Comparison of ENCODE assay signal across 8 cellular contexts in genomic region chr16:53054670-53055485, GRCh38. TPM values are rescaled to one million over a fixed set of nuclear protein-coding genes. Genes with fewer than 3 reads are reported as not detected.
DNase-seq lines count a peak whose midpoint lies in the region; TF ChIP-seq lines count a peak whose summit lies in the region.

Gene CHD9, plus strand, starts transcription at chr16:53054991. Its CDS starts 101,099 bp downstream, at chr16:53156090.

- no peaks in the 10 kb centered on the region for H3K9me3 ChIP-seq in ES-I3 (ENCODE audit: control insufficient read depth, insufficient read depth, low read length)
- no peaks in the 10 kb centered on the region for H3K9me3 ChIP-seq in neural cell (ENCODE audit: low read length)
- H3K9me3 ChIP-seq in stomach = no peaks in the 10 kb centered on the region

- H3K9me2 ChIP-seq in neural cell (ENCODE audit: insufficient read depth, low read length) = no peaks in the 10 kb centered on the region

- 0 to 1% (median 0%) methylated on average over 14 to 62 of the region's 62 CpGs for whole genome bisulfite sequencing in stomach, 5 donors

- TF ChIP-seq RAD21 in neural cell (conservative IDR thresholded peaks at IDR 0.05) = peak; percentile 99

- H3K4me1 ChIP-seq in ES-I3 (ENCODE audit: insufficient read depth, low read length) = peaks cover 14% of the 10 kb centered on the region
- H3K4me1 ChIP-seq in stomach = peaks cover 21 to 58% (median 41%) of the 10 kb centered on the region in 4 donors

- no peaks in the 10 kb centered on the region for H3F3A ChIP-seq in neural cell (ENCODE audit: insufficient read depth, low read length, poor library complexity, severe bottlenecking)

- H3K27me3 ChIP-seq in H7 (ENCODE audit: control insufficient read depth, insufficient read depth, low read length) (no peaks in the 10 kb centered on the region), neural cell (ENCODE audit: insufficient read depth, low read depth, low read length) (no peaks in the 10 kb centered on the region), stomach (no peaks in the 10 kb centered on the region)

- H4K20me1 ChIP-seq in neural cell (ENCODE audit: insufficient read depth) = no peaks in the 10 kb centered on the region

- peak within 1 kb of the TSS; percentile 92 for H3K9ac ChIP-seq in ES-I3 (ENCODE audit: low read depth, low read length)
- peak within 1 kb of the TSS; percentile 75 for H3K9ac ChIP-seq in neural cell (ENCODE audit: low read length)

- H3K4me3 ChIP-seq in H7 (ENCODE audit: insufficient read depth, low read depth, low read length) (peak within 1 kb of the TSS; percentile 72), neural cell (ENCODE audit: low read length) (peak within 1 kb of the TSS; percentile 79), stomach (peak within 1 kb of the TSS; percentile 67 to 80 (median 72))

- no peaks in the 10 kb centered on the region for H3K79me2 ChIP-seq in neural cell (replicated peaks; ENCODE audit: insufficient read depth, low read length)

- peak; percentile 94 for DNase-seq in H7
- DNase-seq in M059J (ENCODE audit: low read depth) = peak; percentile 85
- DNase-seq in SHP77 treated with DMSO at 0.1 percent for 48 hours (lab: John Stamatoyannopoulos, UW) = peak; percentile 44
- peak; percentile 89 for DNase-seq in activated effector memory CD4-positive, alpha-beta T cell treated with anti-CD3 and anti-CD28 coated beads, Interleukin-2, amount 50 U/mL, for 16 hours
- DNase-seq in fibroblast of the conjunctiva (ENCODE audit: low read depth) = peak; percentile 78
- DNase-seq in stomach = peak; percentile 89

- peak within 1 kb of the TSS; percentile 56 for H3K27ac ChIP-seq in neural cell (ENCODE audit: low read length)
- peak within 1 kb of the TSS; percentile 81 to 94 (median 90) for H3K27ac ChIP-seq in stomach

- intact Hi-C loops in stomach (cut with DNase I; ENCODE audit: low total_unique reads) = loop anchor here (10.0 kb wide), 1 partner anchor 100 kb away; no protein-coding TSS in a partner anchor

- H3K36me3 ChIP-seq in ES-I3 (ENCODE audit: insufficient read depth, low read length) (no peaks in the 10 kb centered on the region), H7 (replicated peaks; ENCODE audit: control insufficient read depth, insufficient read depth, low read length) (no peaks in the 10 kb centered on the region), neural cell (ENCODE audit: insufficient read depth, low read length) (no peaks in the 10 kb centered on the region), stomach (no peaks in the 10 kb centered on the region)

- peak within 1 kb of the TSS; percentile 59 for H2AFZ ChIP-seq in neural cell (ENCODE audit: low read depth, low read length)

- peak; percentile 99 for TF ChIP-seq CTCF in neural cell (IDR thresholded peaks at IDR 0.05; ENCODE audit: poor library complexity, severe bottlenecking)
- peak in 6 of 7 experiments; percentile 91 to 100 (median 99) for TF ChIP-seq CTCF in stomach (IDR thresholded peaks at IDR 0.05)

- peak within 1 kb of the TSS; percentile 72 for H3K4me2 ChIP-seq in neural cell (ENCODE audit: low read length)

- no peak for TF ChIP-seq POLR2A in stomach (IDR thresholded peaks at IDR 0.05)

- TF ChIP-seq EP300 in neural cell (conservative IDR thresholded peaks at IDR 0.05; ENCODE audit: poor library complexity, severe bottlenecking) = peak; percentile 41
- no peak for TF ChIP-seq EP300 in stomach (IDR thresholded peaks at IDR 0.05)

TF ChIP-seq in neural cell, 6 proteins besides CTCF, POLR2A, EP300 and RAD21:
- TF ChIP-seq MXI1 (conservative IDR thresholded peaks at IDR 0.05; ENCODE audit: poor library complexity, severe bottlenecking) (peak; percentile 94), REST (IDR thresholded peaks at IDR 0.05; ENCODE audit: borderline replicate concordance) (no peak), SMC3 (conservative IDR thresholded peaks at IDR 0.05; ENCODE audit: poor library complexity) (peak; percentile 99), POLR2AphosphoS5 (IDR thresholded peaks at IDR 0.05) (peak; percentile 24)

RNA-seq across cellular contexts. Expression of gene CHD9, which starts in this region (rescaled TPM):
- total RNA-seq in H7 (2014; rRNA removed; shearing (Covaris generic)) = 12.9 and 15.0 TPM in 2 replicates
- 13.8 and 24.5 TPM in 2 replicates for total RNA-seq in M059J (2014; rRNA removed; shearing (Covaris generic))
- polyA plus RNA-seq in neural cell (56.1 and 69.3 TPM in 2 replicates), stomach (1 to 10 TPM; 8.1 to 9.7 (median 8.7) TPM)
- polyA minus RNA-seq in neural cell = 293 and 355 TPM in 2 replicates
- total RNA-seq in stomach = 100 to 1,000 TPM in 2 of 5 donors, 10 to 100 TPM in 3; 26.6 to 224 (median 78.1) TPM

Comparison
In these comparisons a context has a peak if more than half of its experiments do, and no peak if none do; other contexts are left out.
1. Peak in every context shown above with its lines: DNase-seq, H3K4me3 ChIP-seq and H3K27ac ChIP-seq.
2. DNase-seq: peak in every context shown above with its lines; median percentile 94 in H7; 89 in activated effector memory CD4-positive, alpha-beta T cell treated with anti-CD3 and anti-CD28 coated beads, Interleukin-2, amount 50 U/mL, for 16 hours; 89 in stomach; 85 in M059J; 78 in fibroblast of the conjunctiva; 44 in SHP77 treated with DMSO at 0.1 percent for 48 hours.